19 cellular contexts compared by ENCODE assay signal in the genomic region with DNA sequence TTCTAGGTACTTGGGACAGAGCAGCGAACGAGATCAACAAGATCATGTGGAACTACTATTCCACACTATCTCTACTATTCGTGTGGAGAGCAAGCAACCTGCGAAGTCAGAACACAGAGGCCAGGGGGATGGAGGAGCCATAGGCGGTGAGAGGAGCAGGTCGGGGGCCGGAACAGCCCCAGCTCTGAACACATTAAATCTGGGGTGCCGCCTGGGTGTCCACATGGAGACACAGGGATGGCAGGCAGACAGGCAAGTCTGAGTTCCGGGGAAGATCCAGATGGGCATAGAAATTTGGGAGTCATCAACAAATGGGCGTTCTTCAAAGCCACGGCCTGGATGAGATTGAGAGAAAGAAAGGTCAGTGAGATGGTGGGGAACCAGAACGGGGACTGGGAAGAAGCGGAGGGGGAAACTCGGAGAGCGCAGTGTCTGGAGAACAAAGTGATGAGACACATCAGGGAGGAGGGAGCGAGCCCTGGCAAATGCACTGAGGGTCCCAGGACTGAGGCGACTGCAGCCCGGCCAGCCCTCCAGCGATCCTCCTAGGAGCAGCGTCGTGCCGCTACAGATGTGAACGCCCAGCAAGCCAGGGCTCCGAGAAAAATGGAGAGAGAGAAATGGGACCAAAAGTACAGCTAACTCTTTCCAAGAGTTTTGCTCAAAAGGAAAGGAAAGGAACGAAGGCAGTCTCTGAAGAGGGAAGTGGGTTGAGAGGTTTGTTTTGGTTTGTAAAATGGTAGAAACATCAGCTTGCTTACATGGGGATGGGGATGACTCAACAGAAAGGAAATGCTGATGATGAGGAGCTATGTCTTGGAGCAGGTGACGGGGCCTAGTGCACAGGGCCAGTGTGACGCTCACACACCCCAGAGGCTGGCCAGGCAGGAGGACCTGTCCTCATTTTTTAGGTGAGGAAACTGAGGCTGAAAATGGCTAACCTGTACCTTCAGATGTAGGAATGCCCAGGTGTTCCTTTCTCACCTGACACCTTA.
DNase-seq lines count a peak whose midpoint lies in the region; ATAC-seq and TF ChIP-seq lines count a peak whose summit lies in the region.
"Had no signal": no experiment of that assay in that cellular context is flagged by ENCODE, and none has a peak within 500 bp of the region (broad histone marks: within the 10 kb centered on the region; RNA-seq: fewer than 3 reads in every experiment).

No MANE protein-coding gene starts in this region.

- H3K4me3 Mint-ChIP-seq in chondrocyte (ENCODE audit: unreplicated experiment): no peak overlapping the region
- H3K4me3 Mint-ChIP-seq in neural crest cell: no peak overlapping the region
- no peak overlapping the region for H3K4me3 Mint-ChIP-seq in activated naive CD4-positive, alpha-beta T cell treated with anti-CD3 and anti-CD28 coated beads, Interleukin-2, amount 10 ng/mL, durations not matched to agents 7 days and 5 days
- H3K4me3 Mint-ChIP-seq: activated naive CD8-positive, alpha-beta T cell treated with anti-CD3 and anti-CD28 coated beads, Interleukin-2, amount 10 ng/mL, durations not matched to agents 7 days and 5 days; activated T-cell treated with anti-CD3 and anti-CD28 coated beads, Interleukin-2, amount 50 U/mL, for 4 hours; stimulated activated naive B cell treated with anti-CD40 and anti-IgM and Interleukin-4, amounts not matched to agents 10 μg/mL and 1 μg/mL and 100 μg/mL, for 72 hours had no signal

- H3K27ac Mint-ChIP-seq in chondrocyte (ENCODE audit: unreplicated experiment): peak overlapping the region; percentile 80
- peak overlapping the region; percentile 73 for H3K27ac Mint-ChIP-seq in neural crest cell (ENCODE audit: unreplicated experiment)
- no peak overlapping the region for H3K27ac Mint-ChIP-seq in activated naive CD4-positive, alpha-beta T cell treated with anti-CD3 and anti-CD28 coated beads, Interleukin-2, amount 10 ng/mL, durations not matched to agents 7 days and 5 days
- H3K27ac Mint-ChIP-seq: activated naive CD8-positive, alpha-beta T cell treated with anti-CD3 and anti-CD28 coated beads, Interleukin-2, amount 10 ng/mL, durations not matched to agents 7 days and 5 days; stimulated activated naive B cell treated with anti-CD40 and anti-IgM and Interleukin-4, amounts not matched to agents 10 μg/mL and 1 μg/mL and 100 μg/mL, for 72 hours had no signal

- no peak for ATAC-seq in left colon
- ATAC-seq: activated T-cell treated with anti-CD3 and anti-CD28 coated beads, Interleukin-2, amount 50 U/mL, for 4 hours; stimulated activated naive B cell treated with anti-CD40 and anti-IgM and Interleukin-4, amounts not matched to agents 10 μg/mL and 1 μg/mL and 100 μg/mL, for 72 hours had no signal

- H3K9me3 Mint-ChIP-seq in chondrocyte (ENCODE audit: low read depth) (no peaks in the 10 kb centered on the region), neural crest cell (no peaks in the 10 kb centered on the region)
- no peaks in the 10 kb centered on the region for H3K9me3 Mint-ChIP-seq in activated naive CD4-positive, alpha-beta T cell treated with anti-CD3 and anti-CD28 coated beads, Interleukin-2, amount 10 ng/mL, durations not matched to agents 7 days and 5 days
- H3K9me3 Mint-ChIP-seq: activated naive CD8-positive, alpha-beta T cell treated with anti-CD3 and anti-CD28 coated beads, Interleukin-2, amount 10 ng/mL, durations not matched to agents 7 days and 5 days; activated T-cell treated with anti-CD3 and anti-CD28 coated beads, Interleukin-2, amount 50 U/mL, for 4 hours; stimulated activated naive B cell treated with anti-CD40 and anti-IgM and Interleukin-4, amounts not matched to agents 10 μg/mL and 1 μg/mL and 100 μg/mL, for 72 hours had no signal

- TF ChIP-seq CTCF in HFF-Myc (IDR thresholded peaks at IDR 0.05; ENCODE audit: low read depth, low read length, missing control alignments) (no peak), chondrocyte (IDR thresholded peaks at IDR 0.05) (no peak), neural crest cell (conservative IDR thresholded peaks at IDR 0.05) (no peak)

- H3K36me3 Mint-ChIP-seq in chondrocyte (ENCODE audit: low read depth) (no peaks in the 10 kb centered on the region), neural crest cell (ENCODE audit: low read depth) (no peaks in the 10 kb centered on the region)
- no peaks in the 10 kb centered on the region for H3K36me3 Mint-ChIP-seq in activated naive CD4-positive, alpha-beta T cell treated with anti-CD3 and anti-CD28 coated beads, Interleukin-2, amount 10 ng/mL, durations not matched to agents 7 days and 5 days
- H3K36me3 Mint-ChIP-seq: activated naive CD8-positive, alpha-beta T cell treated with anti-CD3 and anti-CD28 coated beads, Interleukin-2, amount 10 ng/mL, durations not matched to agents 7 days and 5 days; stimulated activated naive B cell treated with anti-CD40 and anti-IgM and Interleukin-4, amounts not matched to agents 10 μg/mL and 1 μg/mL and 100 μg/mL, for 72 hours had no signal

- DNase-seq in AG08395 (ENCODE audit: low spot score): peak; percentile 78
- peak; percentile 24 for DNase-seq in HFF-Myc (ENCODE audit: extremely low read depth, low read depth)
- peak; percentile 55 for DNase-seq in chondrocyte (ENCODE audit: low spot score)
- no peak for DNase-seq in neural crest cell (ENCODE audit: low read depth, low spot score)
- DNase-seq in NCI-H1436 treated with DMSO at 0.1 percent for 48 hours (lab: John Stamatoyannopoulos, UW): no peak
- no peak for DNase-seq in C1 segment of cervical spinal cord (lab: John Stamatoyannopoulos, UW)
- DNase-seq in left colon: no peak
- no peak for DNase-seq in activated naive CD4-positive, alpha-beta T cell treated with anti-CD3 and anti-CD28 coated beads, Interleukin-2, amount 10 ng/mL, durations not matched to agents 7 days and 5 days
- DNase-seq: activated CD4-positive, alpha-beta T cell treated with anti-CD3 and anti-CD28 coated beads, Interleukin-2, amount 50 U/mL, for 1 hour; activated naive CD8-positive, alpha-beta T cell treated with anti-CD3 and anti-CD28 coated beads, Interleukin-2, amount 10 ng/mL, durations not matched to agents 7 days and 5 days; activated T-cell treated with anti-CD3 and anti-CD28 coated beads, Interleukin-2, amount 50 U/mL, for 4 hours; AML-193; cerebellar nuclear complex; islet precursor cell; NCI-H1436; stimulated activated naive B cell treated with anti-CD40 and anti-IgM and Interleukin-4, amounts not matched to agents 10 μg/mL and 1 μg/mL and 100 μg/mL, for 72 hours; upper lobe of left lung had no signal

- H3K27me3 Mint-ChIP-seq in chondrocyte (ENCODE audit: low read depth): no peaks in the 10 kb centered on the region
- no peaks in the 10 kb centered on the region for H3K27me3 Mint-ChIP-seq in neural crest cell (ENCODE audit: low read depth)
- peaks cover 45% of the 10 kb centered on the region for H3K27me3 Mint-ChIP-seq in activated naive CD4-positive, alpha-beta T cell treated with anti-CD3 and anti-CD28 coated beads, Interleukin-2, amount 10 ng/mL, durations not matched to agents 7 days and 5 days

- CTCF ChIA-PET in activated naive CD4-positive, alpha-beta T cell treated with anti-CD3 and anti-CD28 coated beads, Interleukin-2, amount 10 ng/mL, durations not matched to agents 7 days and 5 days (lab: Charles Lee): no interaction called here

- H3K4me1 Mint-ChIP-seq in chondrocyte (ENCODE audit: low read depth) (peaks cover 56% of the 10 kb centered on the region), neural crest cell (no peaks in the 10 kb centered on the region)
- H3K4me1 Mint-ChIP-seq in activated naive CD4-positive, alpha-beta T cell treated with anti-CD3 and anti-CD28 coated beads, Interleukin-2, amount 10 ng/mL, durations not matched to agents 7 days and 5 days: no peaks in the 10 kb centered on the region
- H3K4me1 Mint-ChIP-seq: activated naive CD8-positive, alpha-beta T cell treated with anti-CD3 and anti-CD28 coated beads, Interleukin-2, amount 10 ng/mL, durations not matched to agents 7 days and 5 days; stimulated activated naive B cell treated with anti-CD40 and anti-IgM and Interleukin-4, amounts not matched to agents 10 μg/mL and 1 μg/mL and 100 μg/mL, for 72 hours had no signal

- intact Hi-C loops in left colon (cut with DNase I, micrococcal nuclease): no loop called here

- H3K4me3 ChIP-seq in HFF-Myc (replicated peaks; ENCODE audit: low read depth, low read length): no peak overlapping the region
- H3K4me3 ChIP-seq: ovary, SJSA1, upper lobe of left lung had no signal

Comparison
In these comparisons a context has a peak if more than half of its experiments do, and no peak if none do; other contexts are left out.
1. DNase-seq: peak in AG08395 (single experiment), HFF-Myc (single experiment) and chondrocyte (single experiment); none in neural crest cell (single experiment), NCI-H1436 treated with DMSO at 0.1 percent for 48 hours (single experiment), C1 segment of cervical spinal cord (0 of 14), left colon (0 of 2) and activated naive CD4-positive, alpha-beta T cell treated with anti-CD3 and anti-CD28 coated beads, Interleukin-2, amount 10 ng/mL, durations not matched to agents 7 days and 5 days (single experiment).